In the genomic region with DNA sequence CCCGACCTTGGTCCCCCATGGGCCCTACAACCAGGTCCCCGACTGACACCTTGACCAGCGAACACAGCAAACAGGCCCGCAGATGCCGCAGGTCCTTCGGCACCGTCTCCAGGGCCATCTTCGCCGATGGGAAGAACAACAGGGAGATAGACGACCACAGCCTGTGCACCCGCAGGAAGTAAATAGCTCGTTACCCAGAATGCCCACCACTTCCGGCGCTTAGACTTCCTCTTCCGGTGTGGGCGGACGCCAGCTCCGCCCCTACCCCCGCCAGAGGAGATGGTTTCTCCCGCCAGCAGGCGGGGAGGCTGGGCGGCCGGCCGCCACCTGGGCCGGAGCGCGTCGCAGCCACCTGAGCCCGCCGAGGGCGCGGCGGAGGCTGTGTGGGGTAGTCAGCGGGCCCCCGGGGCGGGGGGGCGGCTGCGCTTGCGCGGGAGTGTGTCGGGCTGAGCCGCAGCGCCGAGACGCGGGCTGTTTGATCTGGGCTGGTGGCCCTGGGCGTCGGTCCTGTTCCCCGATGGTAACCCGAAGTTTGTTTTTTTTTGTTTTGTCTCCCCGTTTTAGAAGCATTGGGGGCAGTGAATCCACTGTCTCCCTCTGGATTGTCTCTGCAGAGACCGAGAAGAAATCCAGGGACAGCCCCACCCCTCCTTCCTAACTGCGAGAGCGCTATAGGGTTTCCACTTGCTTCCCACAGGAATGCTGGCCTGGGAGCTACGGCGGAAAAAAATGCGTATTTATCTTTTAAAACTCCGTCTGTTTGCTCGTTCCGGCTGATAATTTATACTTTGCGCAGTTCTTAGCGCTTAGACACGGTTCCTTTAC, we compare ENCODE assay signal across 8 cellular contexts. TPM values are rescaled to one million over a fixed set of nuclear protein-coding genes. Genes with fewer than 3 reads are reported as not detected.
DNase-seq lines count a peak whose midpoint lies in the region; ATAC-seq, FAIRE-seq and TF ChIP-seq lines count a peak whose summit lies in the region.

A gene (minus strand): TSS at position 184 of the 825 bp plus-strand sequence. CDS start 66 bp downstream, at position 118.

- no peak within 1 kb of the TSS for H2AFZ ChIP-seq in OCI-LY1 (ENCODE audit: low read length)
- H2AFZ ChIP-seq in endothelial cell of umbilical vein (ENCODE audit: low read depth, low read length) = peak within 1 kb of the TSS; percentile 82

- peak; percentile 96 for FAIRE-seq in endothelial cell of umbilical vein (lab: Jason Lieb, UNC)

- intact Hi-C loops in endothelial cell of umbilical vein (cut with micrococcal nuclease) = loop anchor here (1.0 to 5.0 kb wide), 4 partner anchors 40 to 345 kb away; a partner anchor contains a TSS

- no peaks in the 10 kb centered on the region for H3K9me1 ChIP-seq in endothelial cell of umbilical vein (replicated peaks; ENCODE audit: control insufficient read depth, extremely low read depth, insufficient read depth, low read length)

- H3K9me3 ChIP-seq in HUES64 (ENCODE audit: insufficient read depth, low read depth, low read length) (no peaks in the 10 kb centered on the region), OCI-LY1 (ENCODE audit: low read length) (no peaks in the 10 kb centered on the region), endothelial cell of umbilical vein (replicated peaks; ENCODE audit: control insufficient read depth, insufficient read depth, low read length) (no peaks in the 10 kb centered on the region)

- H3K79me2 ChIP-seq in OCI-LY1 (ENCODE audit: insufficient read depth, low read length) = no peaks in the 10 kb centered on the region; the same call in 1 of the 2 replicates
- H3K79me2 ChIP-seq in endothelial cell of umbilical vein (ENCODE audit: control insufficient read depth, insufficient read depth, low read length) = peaks cover 6% of the 10 kb centered on the region

- peaks cover 13% of the 10 kb centered on the region; the same call in 1 of the 2 replicates for H3K4me1 ChIP-seq in HUES64 (ENCODE audit: insufficient read depth, low read length)
- peaks cover 22% of the 10 kb centered on the region for H3K4me1 ChIP-seq in OCI-LY1 (ENCODE audit: insufficient read depth, low read length, severe bottlenecking)
- H3K4me1 ChIP-seq in endothelial cell of umbilical vein (ENCODE audit: control insufficient read depth, extremely low read depth, insufficient read depth, low read length) = peaks cover 4% of the 10 kb centered on the region

- POLR2A ChIA-PET in endothelial cell of umbilical vein (lab: Charles Lee) = interaction anchor here (0.6 to 2.5 kb wide), 7 partner anchors 9 to 725 kb away, joined by 3 to 12 read pairs (median 4); a partner anchor contains a TSS

- ATAC-seq in GM21526 (IDR thresholded peaks at IDR 0.05; ENCODE audit: low FRiP score, unreplicated experiment) = peak; percentile 78

- H3K9ac ChIP-seq in HUES64 (ENCODE audit: low read depth, low read length) = peak within 1 kb of the TSS; percentile 94
- peak within 1 kb of the TSS; percentile 97 for H3K9ac ChIP-seq in OCI-LY1 (ENCODE audit: low read length)
- H3K9ac ChIP-seq in endothelial cell of umbilical vein (replicated peaks; ENCODE audit: extremely low read depth, insufficient read depth, low read length) = peak within 1 kb of the TSS; percentile 89

- CTCF ChIA-PET in endothelial cell of umbilical vein (lab: Charles Lee) = interaction anchor here (0.6 to 2.9 kb wide), 15 partner anchors 9 to 133 kb away, joined by 3 to 19 read pairs (median 3); a partner anchor contains a TSS

- peak; percentile 72 for DNase-seq in DMS 273 treated with DMSO at 0.1 percent for 48 hours (lab: John Stamatoyannopoulos, UW)
- peak; percentile 90 for DNase-seq in activated T-cell treated with anti-CD3 and anti-CD28 coated beads for 24 hours (ENCODE audit: low read depth)
- DNase-seq in endothelial cell of umbilical vein (ENCODE audit: low read depth, low spot score) = peak; percentile 89
- peak; percentile 76 for DNase-seq in middle frontal gyrus (ENCODE audit: extremely low spot score, low spot score)
- peak; percentile 79 to 85 for DNase-seq in stimulated activated CD8-positive, alpha-beta memory T cell treated with anti-CD3 and anti-CD28 coated beads, Interleukin-2, amount 100 ng/mL, for 48 hours (ENCODE audit: low read depth in 2 of 2)

- H4K20me1 ChIP-seq in OCI-LY1 (ENCODE audit: insufficient read depth, low read length) (no peaks in the 10 kb centered on the region), endothelial cell of umbilical vein (replicated peaks; ENCODE audit: control insufficient read depth, extremely low read depth, insufficient read depth, low read length) (no peaks in the 10 kb centered on the region)

- WGBS in HUES64 = under 1% methylated on average over 63 of the region's 63 CpGs

- H3K27ac ChIP-seq in HUES64 (ENCODE audit: low read depth, low read length) (peak within 1 kb of the TSS; percentile 87), OCI-LY1 (ENCODE audit: low read depth, low read length, poor library complexity, severe bottlenecking) (peak within 1 kb of the TSS; percentile 76), endothelial cell of umbilical vein (ENCODE audit: insufficient read depth, low read depth, low read length) (peak within 1 kb of the TSS; percentile 49)

- H3K4me2 ChIP-seq in OCI-LY1 (ENCODE audit: low read length) = peak within 1 kb of the TSS; percentile 92
- H3K4me2 ChIP-seq in endothelial cell of umbilical vein (ENCODE audit: insufficient read depth, low read length) = peak within 1 kb of the TSS; percentile 68

- H3K36me3 ChIP-seq in HUES64 (ENCODE audit: insufficient read depth, low read length) = peaks cover 28% of the 10 kb centered on the region
- peaks cover 32% of the 10 kb centered on the region for H3K36me3 ChIP-seq in OCI-LY1 (ENCODE audit: insufficient read depth, low read length)
- peaks cover 7 to 21% of the 10 kb centered on the region in 2 experiments for H3K36me3 ChIP-seq in endothelial cell of umbilical vein (ENCODE audit: control insufficient read depth in 2 of 2, extremely low read depth in 1 of 2, insufficient read depth in 2 of 2, low read length in 2 of 2)

- TF ChIP-seq CTCF in OCI-LY1 (IDR thresholded peaks at IDR 0.05; ENCODE audit: low read length) (no peak), endothelial cell of umbilical vein (IDR thresholded peaks at IDR 0.05; ENCODE audit: extremely low read depth in 1 of 2, insufficient read depth in 1 of 2, low read depth in 1 of 2, low read length in 2 of 2) (no peak)

- no peaks in the 10 kb centered on the region for H3K9me2 ChIP-seq in OCI-LY1 (ENCODE audit: low read depth, low read length)

- no peaks in the 10 kb centered on the region for H3F3A ChIP-seq in OCI-LY1 (ENCODE audit: insufficient read depth, low read length)

- no peaks in the 10 kb centered on the region for H3K27me3 ChIP-seq in HUES64 (ENCODE audit: insufficient read depth, low read length)
- no peaks in the 10 kb centered on the region for H3K27me3 ChIP-seq in OCI-LY1 (ENCODE audit: insufficient read depth, low read length)
- no peaks in the 10 kb centered on the region for H3K27me3 ChIP-seq in endothelial cell of umbilical vein (ENCODE audit: control insufficient read depth in 2 of 2, insufficient read depth in 2 of 2, low read length in 2 of 2)

- H3K4me3 ChIP-seq in HUES64 (ENCODE audit: low read length) (peak within 1 kb of the TSS; percentile 97), OCI-LY1 (ENCODE audit: low read depth, low read length, poor library complexity, severe bottlenecking) (peak within 1 kb of the TSS; percentile 95), endothelial cell of umbilical vein (replicated peaks in 1 of 3; ENCODE audit: insufficient read depth in 1 of 3, low read depth in 1 of 3, low read length in 3 of 3) (peak within 1 kb of the TSS; percentile 71 to 87 (median 86))

- peak; percentile 97 for TF ChIP-seq POLR2A in endothelial cell of umbilical vein (IDR thresholded peaks at IDR 0.05; ENCODE audit: low read depth, low read length)

- BruUV-seq in endothelial cell of umbilical vein (replicated peaks; lab: Mats Ljungman, UMichigan) = no TSS peak

- dilution Hi-C loops in endothelial cell of umbilical vein (cut with MboI; ENCODE audit: extremely low pct_ligation_motif_present, low sequenced_read_pairs) = no loop called here

TF ChIP-seq in endothelial cell of umbilical vein, 7 proteins besides CTCF, POLR2A, EP300 and RAD21:
- TF ChIP-seq POLR2AphosphoS5 (IDR thresholded peaks at IDR 0.05; ENCODE audit: insufficient read depth, low read depth, low read length) = peak; percentile 97
- TF ChIP-seq MYC (IDR thresholded peaks at IDR 0.05; ENCODE audit: low read depth, low read length) = no peak
- TF ChIP-seq, protein P1, sequence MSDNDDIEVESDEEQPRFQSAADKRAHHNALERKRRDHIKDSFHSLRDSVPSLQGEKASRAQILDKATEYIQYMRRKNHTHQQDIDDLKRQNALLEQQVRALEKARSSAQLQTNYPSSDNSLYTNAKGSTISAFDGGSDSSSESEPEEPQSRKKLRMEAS (IDR thresholded peaks at IDR 0.05; ENCODE audit: insufficient read depth, insufficient read length) = no peak
- no peak for TF ChIP-seq FOS (IDR thresholded peaks at IDR 0.05; ENCODE audit: borderline replicate concordance, insufficient read depth, low read length)
- TF ChIP-seq JUN (IDR thresholded peaks at IDR 0.05; ENCODE audit: borderline replicate concordance, insufficient read depth, insufficient read length, low read depth) = no peak

RNA-seq across cellular contexts. Expression of the gene that starts here (rescaled TPM):
- polyA plus RNA-seq in HUES64 (2013, experiment 1 of 2) = 73.2 TPM
- 79.8 TPM for polyA plus RNA-seq in HUES64 (2013, experiment 2 of 2)
- total RNA-seq in endothelial cell of umbilical vein = 70.9 and 77.5 TPM in 2 replicates
- polyA plus RNA-seq in endothelial cell of umbilical vein = 112 and 154 TPM in 2 replicates
- 103 and 166 TPM in 2 replicates for polyA plus RNA-seq in endothelial cell of umbilical vein (2011; cell fraction: cytosol; rRNA removed)
- 58.2 and 63.9 TPM in 2 replicates for polyA plus RNA-seq in endothelial cell of umbilical vein (2011; cell fraction: nucleus; rRNA removed)
- polyA plus RNA-seq in endothelial cell of umbilical vein (2012) = 136 and 149 TPM in 2 replicates
- 101 and 131 TPM in 2 replicates for polyA minus RNA-seq in endothelial cell of umbilical vein
- 42.7 TPM for polyA minus RNA-seq in endothelial cell of umbilical vein (2011; cell fraction: cytosol; rRNA and poly(A)+ RNA removed)
- polyA minus RNA-seq in endothelial cell of umbilical vein (2011; cell fraction: nucleus; rRNA and poly(A)+ RNA removed) = 17.9 and 22.6 TPM in 2 replicates

Comparison
In these comparisons a context has a peak if more than half of its experiments do, and no peak if none do; other contexts are left out.
1. Peak in every context shown above with its lines: DNase-seq, ATAC-seq, H3K4me3 ChIP-seq and H3K27ac ChIP-seq.